In the genomic region with DNA sequence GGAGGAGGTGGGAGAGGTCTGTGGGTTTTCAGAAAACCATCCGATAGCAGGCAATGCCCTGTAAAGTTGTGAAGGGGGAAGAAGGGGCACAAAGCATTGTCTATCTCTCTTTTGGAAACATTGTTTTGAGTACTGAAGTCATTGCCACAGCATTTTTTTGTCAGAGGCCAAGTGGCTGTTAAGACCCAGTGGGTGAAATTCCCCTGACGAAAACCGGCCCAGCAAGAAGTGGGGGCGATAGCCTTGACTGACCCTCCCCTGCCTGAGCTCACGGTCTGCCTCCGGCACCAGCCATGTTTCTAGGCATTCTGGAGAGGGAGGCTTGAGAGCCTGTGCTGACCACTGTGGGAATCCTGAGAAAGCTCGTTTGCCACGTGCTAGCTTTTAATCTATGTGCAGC, we compare ENCODE assay signal across 21 cellular contexts.
DNase-seq lines count a peak whose midpoint lies in the region; FAIRE-seq and TF ChIP-seq lines count a peak whose summit lies in the region.
"Had no signal": no experiment of that assay in that cellular context is flagged by ENCODE, and none has a peak within 500 bp of the region (broad histone marks: within the 10 kb centered on the region; RNA-seq: fewer than 3 reads in every experiment).

No MANE protein-coding gene starts in this region.

- H3K4me1 ChIP-seq in keratinocyte (ENCODE audit: control insufficient read depth, extremely low read depth, insufficient read depth, low read length): peaks cover 30% of the 10 kb centered on the region
- peaks cover 55% of the 10 kb centered on the region for H3K4me1 ChIP-seq in neural progenitor cell
- no peaks in the 10 kb centered on the region for H3K4me1 ChIP-seq in PC-9 (replicated peaks; ENCODE audit: insufficient read depth)
- H3K4me1 ChIP-seq: A549, HAP-1, Peyer's patch had no signal

- H3K36me3 Mint-ChIP-seq in neural progenitor cell (no peaks in the 10 kb centered on the region), MCF 10A (ENCODE audit: insufficient read depth, unreplicated experiment) (no peaks in the 10 kb centered on the region)

- POLR2A ChIA-PET in PC-9 (lab: Charles Lee; ENCODE audit: unreplicated experiment): no interaction called here
- POLR2A ChIA-PET in MCF 10A (lab: Yijun Ruan, JAX): no interaction called here

- H3K27me3 ChIP-seq in keratinocyte (ENCODE audit: control insufficient read depth, extremely low read depth, insufficient read depth, low read length) (peaks cover 5% of the 10 kb centered on the region), neural progenitor cell (no peaks in the 10 kb centered on the region), PC-9 (ENCODE audit: insufficient read depth, low read depth) (peaks cover 74% of the 10 kb centered on the region)
- H3K27me3 ChIP-seq: BLaER1 treated with 17β-estradiol and CSF1 and Interleukin-3, amounts not matched to agents 10 nM and 100 nM; Peyer's patch had no signal

- no peaks in the 10 kb centered on the region for H3K79me2 ChIP-seq in keratinocyte (ENCODE audit: control insufficient read depth, insufficient read depth, low read length)
- H3K79me2 ChIP-seq in neural progenitor cell (ENCODE audit: low read depth): no peaks in the 10 kb centered on the region
- no peaks in the 10 kb centered on the region for H3K79me2 ChIP-seq in PC-9 (ENCODE audit: low read depth)

- H3K4me3 ChIP-seq in keratinocyte (ENCODE audit: control insufficient read depth in 2 of 3, extremely low read depth in 1 of 3, insufficient read depth in 2 of 3, low read depth in 1 of 3, low read length in 3 of 3): no peak overlapping the region
- H3K4me3 ChIP-seq in neural progenitor cell: peak overlapping the region; percentile 37
- no peak overlapping the region for H3K4me3 ChIP-seq in PC-9
- H3K4me3 ChIP-seq: A549; BLaER1 treated with 17β-estradiol and CSF1 and Interleukin-3, amounts not matched to agents 10 nM and 100 nM; HAP-1; Peyer's patch; SK-N-MC had no signal

- H3K27me3 Mint-ChIP-seq in neural progenitor cell (ENCODE audit: insufficient read depth, low read depth): peaks cover 4% of the 10 kb centered on the region
- peaks cover 50% of the 10 kb centered on the region for H3K27me3 Mint-ChIP-seq in MCF 10A (ENCODE audit: insufficient read depth, unreplicated experiment)
- H3K27me3 Mint-ChIP-seq: CD4-positive, alpha-beta T cell had no signal

- no peaks in the 10 kb centered on the region for H3K9me2 ChIP-seq in PC-9 (ENCODE audit: insufficient read depth)

- H3K4me3 Mint-ChIP-seq in neural progenitor cell (no peak overlapping the region), MCF 10A (ENCODE audit: unreplicated experiment) (no peak overlapping the region)
- H3K4me3 Mint-ChIP-seq: CD4-positive, alpha-beta T cell had no signal

- no TSS peak for BruUV-seq in PC-9 (replicated peaks; lab: Mats Ljungman, UMichigan)
- no TSS peak for BruUV-seq in MCF 10A (replicated peaks; lab: Mats Ljungman, UMichigan)

- intact Hi-C loops in PC-9 (cut with micrococcal nuclease; ENCODE audit: unreplicated experiment) (no loop called here), MCF 10A (cut with micrococcal nuclease) (no loop called here)

- no peak for FAIRE-seq in keratinocyte (lab: Jason Lieb, UNC)
- FAIRE-seq: A549, D721Med, GM19239 had no signal

- no peak overlapping the region for H3K9ac ChIP-seq in keratinocyte (ENCODE audit: control insufficient read depth, extremely low read depth, insufficient read depth, low read length)
- H3K9ac ChIP-seq in neural progenitor cell: no peak overlapping the region
- H3K9ac ChIP-seq: BLaER1 treated with 17β-estradiol and CSF1 and Interleukin-3, amounts not matched to agents 10 nM and 100 nM had no signal

- H3K4me2 ChIP-seq in keratinocyte (ENCODE audit: control insufficient read depth, extremely low read depth, insufficient read depth, low read depth, low read length) (peak overlapping the region; percentile 34), neural progenitor cell (peak overlapping the region; percentile 73), PC-9 (no peak overlapping the region)
- H3K4me2 ChIP-seq: A549 had no signal

- peaks cover 78% of the 10 kb centered on the region for H3K4me1 Mint-ChIP-seq in neural progenitor cell
- H3K4me1 Mint-ChIP-seq in MCF 10A (ENCODE audit: insufficient read depth, unreplicated experiment): peaks cover 6% of the 10 kb centered on the region

- H3K9me3 ChIP-seq in keratinocyte (ENCODE audit: control insufficient read depth, low read depth, low read length) (no peaks in the 10 kb centered on the region), neural progenitor cell (ENCODE audit: low read depth) (no peaks in the 10 kb centered on the region), PC-9 (ENCODE audit: insufficient read depth, low read depth) (no peaks in the 10 kb centered on the region)
- H3K9me3 ChIP-seq: A549; BLaER1 treated with 17β-estradiol and CSF1 and Interleukin-3, amounts not matched to agents 10 nM and 100 nM; HAP-1; Peyer's patch had no signal

- H3K9me3 Mint-ChIP-seq in neural progenitor cell (no peaks in the 10 kb centered on the region), MCF 10A (ENCODE audit: unreplicated experiment) (no peaks in the 10 kb centered on the region)
- H3K9me3 Mint-ChIP-seq: CD4-positive, alpha-beta T cell had no signal

- H3K27ac Mint-ChIP-seq in neural progenitor cell (peak overlapping the region; percentile 92), MCF 10A (ENCODE audit: low read depth, unreplicated experiment) (no peak overlapping the region)
- H3K27ac Mint-ChIP-seq: CD4-positive, alpha-beta T cell had no signal

- H3K9me1 ChIP-seq in keratinocyte (ENCODE audit: control insufficient read depth, extremely low read depth, insufficient read depth, low read length): no peaks in the 10 kb centered on the region

- CTCF ChIA-PET in PC-9 (lab: Charles Lee): no interaction called here
- CTCF ChIA-PET in MCF 10A (lab: Yijun Ruan, JAX): no interaction called here

- peaks cover 32% of the 10 kb centered on the region for H3F3A ChIP-seq in neural progenitor cell (ENCODE audit: low read depth)
- no peaks in the 10 kb centered on the region for H3F3A ChIP-seq in PC-9 (ENCODE audit: insufficient read depth, low read depth)

- H4K20me1 ChIP-seq in keratinocyte (ENCODE audit: control insufficient read depth, extremely low read depth, insufficient read depth, low read length): no peaks in the 10 kb centered on the region
- peaks cover 8% of the 10 kb centered on the region for H4K20me1 ChIP-seq in neural progenitor cell (ENCODE audit: low read depth)
- H4K20me1 ChIP-seq in PC-9 (ENCODE audit: insufficient read depth): no peaks in the 10 kb centered on the region
- H4K20me1 ChIP-seq: BLaER1 treated with 17β-estradiol and CSF1 and Interleukin-3, amounts not matched to agents 10 nM and 100 nM had no signal

- DNase-seq in caudate nucleus (lab: John Stamatoyannopoulos, UW): no peak
- no peak for DNase-seq in keratinocyte (ENCODE audit: low read depth, low spot score)
- no peak for DNase-seq in neural progenitor cell (ENCODE audit: low spot score)
- DNase-seq in NCI-H2171 treated with DMSO at 0.1 percent for 48 hours (lab: John Stamatoyannopoulos, UW): no peak
- DNase-seq in PC-9: no peak
- DNase-seq in MCF 10A (ENCODE audit: unreplicated experiment): no peak
- no peak for DNase-seq in NCI-H2107 treated with DMSO at 0.1 percent for 48 hours (lab: John Stamatoyannopoulos, UW; ENCODE audit: unreplicated experiment)
- DNase-seq: AML-193; CD4-positive, alpha-beta T cell; KG1; MM.1S; NCI-H510A; NCI-H69; Peyer's patch; SIG-M5 had no signal

- H3K27ac ChIP-seq in caudate nucleus (ENCODE audit: low read depth, low read length) (peak overlapping the region; percentile 77), keratinocyte (ENCODE audit: control insufficient read depth, insufficient read depth, low read length) (no peak overlapping the region), neural progenitor cell (no peak overlapping the region), PC-9 (no peak overlapping the region)
- H3K27ac ChIP-seq: A549; BLaER1 treated with 17β-estradiol and CSF1 and Interleukin-3, amounts not matched to agents 10 nM and 100 nM; Peyer's patch; SK-N-MC had no signal

- H3K36me3 ChIP-seq in keratinocyte (ENCODE audit: control insufficient read depth in 2 of 2, extremely low read depth in 1 of 2, insufficient read depth in 2 of 2, low read length in 2 of 2) (no peaks in the 10 kb centered on the region), neural progenitor cell (no peaks in the 10 kb centered on the region), PC-9 (ENCODE audit: low read depth) (no peaks in the 10 kb centered on the region)
- H3K36me3 ChIP-seq: BLaER1 treated with 17β-estradiol and CSF1 and Interleukin-3, amounts not matched to agents 10 nM and 100 nM; HAP-1; Peyer's patch had no signal

- no peak for TF ChIP-seq CTCF in keratinocyte (optimal IDR thresholded peaks at IDR 0.05 in 1 of 3, IDR thresholded peaks at IDR 0.05 in 1 of 3, conservative IDR thresholded peaks at IDR 0.05 in 1 of 3; ENCODE audit: extremely low read depth in 1 of 3, insufficient read depth in 2 of 3, low read length in 3 of 3)
- TF ChIP-seq CTCF in neural progenitor cell (IDR thresholded peaks at IDR 0.05): no peak
- no peak for TF ChIP-seq CTCF in PC-9 (conservative IDR thresholded peaks at IDR 0.05)
- TF ChIP-seq CTCF in MCF 10A (IDR thresholded peaks at IDR 0.05; ENCODE audit: unreplicated experiment): no peak

- dilution Hi-C loops in keratinocyte (cut with MboI; ENCODE audit: extremely low pct_ligation_motif_present, low sequenced_read_pairs): no loop called here

- H2AFZ ChIP-seq in keratinocyte (ENCODE audit: control insufficient read depth, low read length) (no peak overlapping the region), neural progenitor cell (replicated peaks) (no peak overlapping the region), PC-9 (no peak overlapping the region)
